Comparison of ENCODE assay signal across 1 cellular context in genomic region chr20:10711903-10712373, GRCh38.
A peak's percentile ranks its signal among the peaks of the same experiment; 100 is the strongest.
TF ChIP-seq lines count a peak whose summit lies in the region.

No MANE protein-coding gene starts in this region.

TF ChIP-seq in HepG2, 621 proteins besides CTCF, POLR2A, EP300 and RAD21 (continued from another document and continues in another):
- TF ChIP-seq ZNF276 (CRISPR knock-in tag; IDR thresholded peaks at IDR 0.05; ENCODE audit: low read depth), result no peak
- TF ChIP-seq ELF1 (CRISPR knock-in tag; IDR thresholded peaks at IDR 0.05), result no peak
- TF ChIP-seq ZBTB7A (CRISPR knock-in tag; IDR thresholded peaks at IDR 0.05), result no peak
- TF ChIP-seq HOXA7 (CRISPR knock-in tag; IDR thresholded peaks at IDR 0.05), result no peak
- TF ChIP-seq ZNF362 (CRISPR knock-in tag; IDR thresholded peaks at IDR 0.05; ENCODE audit: borderline replicate concordance), result no peak
- TF ChIP-seq ARNT2 (CRISPR knock-in tag; IDR thresholded peaks at IDR 0.05; ENCODE audit: low read depth), result no peak
- TF ChIP-seq ZNF761 (CRISPR knock-in tag; conservative IDR thresholded peaks at IDR 0.05), result no peak
- TF ChIP-seq ZNF431 (CRISPR knock-in tag; IDR thresholded peaks at IDR 0.05; ENCODE audit: borderline replicate concordance, low read depth), result no peak
- TF ChIP-seq TCF12 (IDR thresholded peaks at IDR 0.05), result no peak
- no peak for TF ChIP-seq TCF12 (CRISPR knock-in tag; IDR thresholded peaks at IDR 0.05)
- no peak for TF ChIP-seq PCBP2 (optimal IDR thresholded peaks at IDR 0.05; ENCODE audit: low read depth, low read length, poor library complexity, severe bottlenecking)
- TF ChIP-seq ZNF639 (CRISPR knock-in tag; conservative IDR thresholded peaks at IDR 0.05), result no peak
- no peak for TF ChIP-seq ZNF335 (CRISPR knock-in tag; IDR thresholded peaks at IDR 0.05)
- TF ChIP-seq LRRFIP1 (CRISPR knock-in tag; conservative IDR thresholded peaks at IDR 0.05), result no peak
- no peak for TF ChIP-seq SP4 (CRISPR knock-in tag; IDR thresholded peaks at IDR 0.05)
- TF ChIP-seq HOXD1 (CRISPR knock-in tag; IDR thresholded peaks at IDR 0.05), result no peak
- TF ChIP-seq ZNF230 (CRISPR knock-in tag; IDR thresholded peaks at IDR 0.05), result no peak
- TF ChIP-seq RBAK (CRISPR knock-in tag; IDR thresholded peaks at IDR 0.05), result no peak
- no peak for TF ChIP-seq THAP11 (CRISPR knock-in tag; IDR thresholded peaks at IDR 0.05)
- no peak for TF ChIP-seq CENPT (CRISPR knock-in tag; IDR thresholded peaks at IDR 0.05; ENCODE audit: low read depth)
- TF ChIP-seq ZNF615 (CRISPR knock-in tag; IDR thresholded peaks at IDR 0.05; ENCODE audit: borderline replicate concordance), result no peak
- no peak for TF ChIP-seq MATR3 (CRISPR knock-in tag; IDR thresholded peaks at IDR 0.05)
- TF ChIP-seq ZNF557 (CRISPR knock-in tag; IDR thresholded peaks at IDR 0.05), result no peak
- TF ChIP-seq TMF1 (CRISPR knock-in tag; IDR thresholded peaks at IDR 0.05; ENCODE audit: low read depth), result no peak
- peak; percentile 85; the same call in 1 of the 2 replicates for TF ChIP-seq ZBTB20 (CRISPR knock-in tag; IDR thresholded peaks at IDR 0.05; ENCODE audit: borderline replicate concordance, low read depth)
- no peak for TF ChIP-seq ZFP41 (CRISPR knock-in tag; IDR thresholded peaks at IDR 0.05; ENCODE audit: borderline replicate concordance)
- no peak for TF ChIP-seq ZNF709 (CRISPR knock-in tag; IDR thresholded peaks at IDR 0.05)
- no peak for TF ChIP-seq RORA (CRISPR knock-in tag; IDR thresholded peaks at IDR 0.05)
- TF ChIP-seq ZNF33A (CRISPR knock-in tag; IDR thresholded peaks at IDR 0.05; ENCODE audit: borderline replicate concordance), result no peak
- no peak for TF ChIP-seq ZNF446 (CRISPR knock-in tag; IDR thresholded peaks at IDR 0.05)
- no peak; the same call in 1 of the 2 replicates for TF ChIP-seq ZNF792 (CRISPR knock-in tag; IDR thresholded peaks at IDR 0.05)
- TF ChIP-seq SYNCRIP (IDR thresholded peaks at IDR 0.05; ENCODE audit: insufficient read depth, low read depth, low read length), result no peak
- no peak for TF ChIP-seq MLX (CRISPR knock-in tag; IDR thresholded peaks at IDR 0.05)
- peak; percentile 27; the same call in 1 of the 2 replicates for TF ChIP-seq RARA (CRISPR knock-in tag; IDR thresholded peaks at IDR 0.05)
- TF ChIP-seq ZNF766 (CRISPR knock-in tag; IDR thresholded peaks at IDR 0.05; ENCODE audit: borderline replicate concordance), result no peak
- no peak; the same call in 1 of the 2 replicates for TF ChIP-seq ZFP36L1 (CRISPR knock-in tag; IDR thresholded peaks at IDR 0.05)
- no peak for TF ChIP-seq ZNF44 (CRISPR knock-in tag; IDR thresholded peaks at IDR 0.05)
- TF ChIP-seq ZNF235 (CRISPR knock-in tag; IDR thresholded peaks at IDR 0.05; ENCODE audit: borderline replicate concordance), result no peak
- TF ChIP-seq ZNF264 (CRISPR knock-in tag; IDR thresholded peaks at IDR 0.05), result peak; percentile 26
- no peak for TF ChIP-seq GTF2F1 (IDR thresholded peaks at IDR 0.05; ENCODE audit: low read length)
- no peak for TF ChIP-seq SCMH1 (CRISPR knock-in tag; IDR thresholded peaks at IDR 0.05; ENCODE audit: borderline replicate concordance)
- no peak for TF ChIP-seq RNF219 (CRISPR knock-in tag; IDR thresholded peaks at IDR 0.05)
- no peak for TF ChIP-seq ZUFSP (CRISPR knock-in tag; IDR thresholded peaks at IDR 0.05; ENCODE audit: borderline replicate concordance)
- TF ChIP-seq SOX6 (IDR thresholded peaks at IDR 0.05), result no peak
- TF ChIP-seq SOX6 (CRISPR knock-in tag; IDR thresholded peaks at IDR 0.05), result peak; percentile 70
- TF ChIP-seq TOE1 (CRISPR knock-in tag; IDR thresholded peaks at IDR 0.05), result no peak
- no peak for TF ChIP-seq U2AF1 (optimal IDR thresholded peaks at IDR 0.05; ENCODE audit: low read depth, low read length)
- no peak for TF ChIP-seq E2F5 (CRISPR knock-in tag; conservative IDR thresholded peaks at IDR 0.05)
- no peak for TF ChIP-seq YY1 (IDR thresholded peaks at IDR 0.05; ENCODE audit: insufficient read depth, insufficient replicate concordance, low read depth, low read length)
- TF ChIP-seq ATM (IDR thresholded peaks at IDR 0.05; ENCODE audit: borderline replicate concordance), result no peak
- no peak for TF ChIP-seq NCOA1 (CRISPR knock-in tag; IDR thresholded peaks at IDR 0.05)
- TF ChIP-seq TBX3 (IDR thresholded peaks at IDR 0.05; ENCODE audit: borderline replicate concordance), result peak; percentile 67; the same call in 1 of the 2 replicates
- TF ChIP-seq NR2F2 (IDR thresholded peaks at IDR 0.05; ENCODE audit: borderline replicate concordance, low read depth), result peak; percentile 41; the same call in 1 of the 2 replicates
- peak; percentile 71; the same call in 1 of the 2 replicates for TF ChIP-seq NAIF1 (CRISPR knock-in tag; IDR thresholded peaks at IDR 0.05; ENCODE audit: borderline replicate concordance)
- no peak for TF ChIP-seq CSRNP1 (CRISPR knock-in tag; IDR thresholded peaks at IDR 0.05)
- no peak for TF ChIP-seq BATF2 (CRISPR knock-in tag; IDR thresholded peaks at IDR 0.05)
- no peak for TF ChIP-seq ZNF678 (CRISPR knock-in tag; IDR thresholded peaks at IDR 0.05)
- no peak for TF ChIP-seq ZNF878 (CRISPR knock-in tag; IDR thresholded peaks at IDR 0.05)
- no peak for TF ChIP-seq SPEN (CRISPR knock-in tag; IDR thresholded peaks at IDR 0.05; ENCODE audit: low read depth)
- no peak for TF ChIP-seq MYC (CRISPR knock-in tag; IDR thresholded peaks at IDR 0.05; ENCODE audit: borderline replicate concordance)
- no peak for TF ChIP-seq MEIS2 (CRISPR knock-in tag; IDR thresholded peaks at IDR 0.05)
- TF ChIP-seq EZH2 (conservative IDR thresholded peaks at IDR 0.05; ENCODE audit: low read depth, low read length), result no peak
